12 cellular contexts compared by ENCODE assay signal in genomic region chr21:34553199-34553952, GRCh38. TPM values are rescaled to one million over a fixed set of nuclear protein-coding genes. Genes with fewer than 3 reads are reported as not detected.
DNase-seq lines count a peak whose midpoint lies in the region; TF ChIP-seq lines count a peak whose summit lies in the region.
"Had no signal": no experiment of that assay in that cellular context is flagged by ENCODE, and none has a peak within 500 bp of the region (broad histone marks: within the 10 kb centered on the region; RNA-seq: fewer than 3 reads in every experiment).

No MANE protein-coding gene starts in this region.

- H3K79me1 ChIP-seq in mesendoderm (ENCODE audit: low read length), result no peaks in the 10 kb centered on the region

- no peak overlapping the region for H2BK5ac ChIP-seq in mesendoderm (ENCODE audit: low read length)

- no peaks in the 10 kb centered on the region for H4K20me1 ChIP-seq in mammary epithelial cell (ENCODE audit: insufficient read depth, low read length)

- H3K4me1 ChIP-seq in mammary epithelial cell (ENCODE audit: insufficient read depth, low read length) (peaks cover 26% of the 10 kb centered on the region), mesendoderm (ENCODE audit: control insufficient read depth, low read depth, low read length) (no peaks in the 10 kb centered on the region), stomach (peaks cover 0 to 20% (median 0%) of the 10 kb centered on the region in 4 donors)

- H3K18ac ChIP-seq in mesendoderm (ENCODE audit: low read length), result no peak overlapping the region

- no peaks in the 10 kb centered on the region for H3K79me2 ChIP-seq in mammary epithelial cell (ENCODE audit: insufficient read depth, low read length)
- no peaks in the 10 kb centered on the region for H3K79me2 ChIP-seq in mesendoderm (ENCODE audit: control insufficient read depth, insufficient read depth, low read length)

- no peak for TF ChIP-seq EP300 in stomach (IDR thresholded peaks at IDR 0.05)

- H4K8ac ChIP-seq in mesendoderm (ENCODE audit: low read depth, low read length), result no peak overlapping the region

- no peak overlapping the region for H2BK15ac ChIP-seq in mesendoderm (replicated peaks; ENCODE audit: low read depth)

- H2BK120ac ChIP-seq in mesendoderm (ENCODE audit: low read depth, low read length), result no peak overlapping the region

- no peak overlapping the region for H3K56ac ChIP-seq in mesendoderm (ENCODE audit: low read length)

- H3K9me3 ChIP-seq in MG63, result peaks cover 4% of the 10 kb centered on the region; the same call in 1 of the 2 replicates
- H3K9me3 ChIP-seq in mammary epithelial cell (replicated peaks; ENCODE audit: insufficient read depth, low read length), result peaks cover 4% of the 10 kb centered on the region
- no peaks in the 10 kb centered on the region for H3K9me3 ChIP-seq in stomach

- no peak overlapping the region for H4K5ac ChIP-seq in mesendoderm (ENCODE audit: low read length)

- H3K4ac ChIP-seq in mesendoderm (ENCODE audit: low read depth, low read length), result no peak overlapping the region

- DNase-seq in AG09319 (ENCODE audit: extremely low read depth, low read depth), result peak; percentile 16
- DNase-seq in MG63, result peak; percentile 30
- DNase-seq in mammary epithelial cell, result peak; percentile 75
- peak; percentile 79 for DNase-seq in mesendoderm
- DNase-seq in stomach, result no peak
- DNase-seq in NCI-H446 treated with DMSO at 0.1 percent for 48 hours (lab: John Stamatoyannopoulos, UW), result no peak
- no peak for DNase-seq in HUDEP-2 (lab: John Stamatoyannopoulos, UW; ENCODE audit: unreplicated experiment in 76 of 76)
- no peak for DNase-seq in NAMALWA (ENCODE audit: low spot score)
- DNase-seq: activated T-cell treated with anti-CD3 and anti-CD28 coated beads, Interleukin-2, amount 50 U/mL, for 1 hour; naive B cell; NCI-H1048; stimulated activated CD4-positive, alpha-beta T cell treated with anti-CD3 and anti-CD28 coated beads, Interleukin-4, amount 100 ng/mL, for 1 hour had no signal

- BruUV-seq in mammary epithelial cell (replicated peaks; lab: Mats Ljungman, UMichigan), result no TSS peak

- dilution Hi-C loops in mammary epithelial cell (cut with HindIII; ENCODE audit: low sequenced_read_pairs), result no loop called here

- no peak for TF ChIP-seq POLR2A in stomach (IDR thresholded peaks at IDR 0.05)

- H3K4me3 ChIP-seq in MG63 (no peak overlapping the region), mammary epithelial cell (replicated peaks in 1 of 3; ENCODE audit: insufficient read depth in 1 of 3, low read depth in 2 of 3, low read length in 3 of 3) (no peak overlapping the region), mesendoderm (ENCODE audit: low read length) (no peak overlapping the region), stomach (no peak overlapping the region)

- CTCF ChIA-PET in mammary epithelial cell (lab: Charles Lee; ENCODE audit: low non-redundant PET), result no interaction called here

- intact Hi-C loops in mammary epithelial cell (cut with micrococcal nuclease), result no loop called here
- intact Hi-C loops in stomach (cut with DNase I; ENCODE audit: low total_unique reads), result no loop called here

- in situ Hi-C loops in mammary epithelial cell (cut with MboI; ENCODE audit: low sequenced_read_pairs in 2 of 2), result no loop called here

- H3K36me3 ChIP-seq in MG63 (no peaks in the 10 kb centered on the region), mammary epithelial cell (ENCODE audit: insufficient read depth, low read length) (no peaks in the 10 kb centered on the region), mesendoderm (ENCODE audit: control insufficient read depth, insufficient read depth, low read length) (no peaks in the 10 kb centered on the region), stomach (no peaks in the 10 kb centered on the region)

- H3K23ac ChIP-seq in mesendoderm (ENCODE audit: low read length), result no peak overlapping the region

- no peak overlapping the region for H2AK5ac ChIP-seq in mesendoderm (ENCODE audit: low read length)

- H3K4me2 ChIP-seq in mammary epithelial cell (ENCODE audit: insufficient read depth, low read depth, low read length) (peak overlapping the region; percentile 29), mesendoderm (ENCODE audit: low read length) (no peak overlapping the region)

- peak overlapping the region; percentile 25 for H2AFZ ChIP-seq in mammary epithelial cell (ENCODE audit: low read depth, low read length)

- TF ChIP-seq CTCF in AG09319 (IDR thresholded peaks at IDR 0.05; ENCODE audit: low read depth, low read length), result no peak
- no peak for TF ChIP-seq CTCF in mammary epithelial cell (conservative IDR thresholded peaks at IDR 0.05 in 1 of 2, IDR thresholded peaks at IDR 0.05 in 1 of 2; ENCODE audit: extremely low read depth in 1 of 2, insufficient read depth in 1 of 2, low read depth in 1 of 2, low read length in 2 of 2)
- TF ChIP-seq CTCF in stomach (IDR thresholded peaks at IDR 0.05), result no peak

- H3K27me3 ChIP-seq in MG63 (no peaks in the 10 kb centered on the region), mammary epithelial cell (ENCODE audit: insufficient read depth, low read length) (no peaks in the 10 kb centered on the region), mesendoderm (ENCODE audit: insufficient read depth, low read length, poor library complexity) (no peaks in the 10 kb centered on the region), stomach (no peaks in the 10 kb centered on the region)

- H3K9ac ChIP-seq in mammary epithelial cell (ENCODE audit: insufficient read depth, low read length), result peak overlapping the region; percentile 29
- no peak overlapping the region for H3K9ac ChIP-seq in mesendoderm (ENCODE audit: low read length)

- 67% methylated on average over 8 of the region's 8 CpGs for WGBS in mammary epithelial cell (ENCODE audit: low coverage, missing lambda C conversion rate)
- no CpG with 5 or more reads among the region's 8 CpGs for WGBS in mesendoderm (ENCODE audit: extremely low coverage, insufficient coverage, low lambda C conversion rate)
- 73 to 88% (median 80%) methylated on average over 8 of the region's 8 CpGs for WGBS in stomach, 5 donors

- H3K27ac ChIP-seq in mammary epithelial cell (ENCODE audit: insufficient read depth, low read depth, low read length), result peak overlapping the region; percentile 74
- H3K27ac ChIP-seq in mesendoderm (ENCODE audit: low read depth, low read length), result no peak overlapping the region
- H3K27ac ChIP-seq in stomach, result peak overlapping the region in 1 of 5 donors; percentile 39

RNA-seq across cellular contexts. Expression of gene KCNE1, which starts 41.4 kb away (rescaled TPM):
- total RNA-seq in MG63 (2014; rRNA removed; shearing (Covaris generic); ENCODE audit: low replicate concordance), result not detected in 2 replicates
- total RNA-seq in mammary epithelial cell (under 1 TPM; 0.19 to 0.33 TPM), stomach (10 to 100 TPM in 1 of 5 donors, 1 to 10 TPM in 4; 1.7 to 10.6 (median 2.2) TPM)
- polyA plus RNA-seq in mammary epithelial cell (0.08 TPM), stomach (under 1 TPM in 2 of 3 donors, not detected in 1; 0.13 to 0.19 TPM)
- polyA minus RNA-seq in mammary epithelial cell, result not detected
- polyA plus RNA-seq in mesendoderm (2013, experiment 1 of 2), result 0.21 TPM
- polyA plus RNA-seq in mesendoderm (2013, experiment 2 of 2), result 0.24 TPM

Comparison
In these comparisons a context has a peak if more than half of its experiments do, and no peak if none do; other contexts are left out.
1. DNase-seq: peak in AG09319 (single experiment), MG63 (single experiment), mammary epithelial cell (single experiment) and mesendoderm (single experiment); none in stomach (single experiment), NCI-H446 treated with DMSO at 0.1 percent for 48 hours (single experiment), HUDEP-2 (0 of 76) and NAMALWA (single experiment).